ENCODE assay signal across 17 cellular contexts in genomic region chr16:21703589-21704174, GRCh38. TPM values are rescaled to one million over a fixed set of nuclear protein-coding genes. Genes with fewer than 3 reads are reported as not detected.
A peak's percentile ranks its signal among the peaks of the same experiment; 100 is the strongest.
DNase-seq lines count a peak whose midpoint lies in the region; ATAC-seq and TF ChIP-seq lines count a peak whose summit lies in the region.
"Had no signal": no experiment of that assay in that cellular context is flagged by ENCODE, and none has a peak within 500 bp of the region (broad histone marks: within the 10 kb centered on the region; RNA-seq: fewer than 3 reads in every experiment).

No MANE protein-coding gene starts in this region.

- no peaks in the 10 kb centered on the region for H4K20me1 ChIP-seq in SK-N-SH (ENCODE audit: insufficient read depth)

- H2AFZ ChIP-seq in SK-N-SH (ENCODE audit: low read depth), result no peak overlapping the region

- TF ChIP-seq RAD21 in SK-N-SH (IDR thresholded peaks at IDR 0.05; ENCODE audit: low read length), result no peak

- H3K27me3 ChIP-seq in gastrocnemius medialis (no peaks in the 10 kb centered on the region), SK-N-SH (ENCODE audit: insufficient read depth) (no peaks in the 10 kb centered on the region)
- H3K27me3 ChIP-seq: vagina had no signal

- DNase-seq in GM13976 (ENCODE audit: low spot score), result peak; percentile 43
- peak; percentile 79 for DNase-seq in epithelial cell of esophagus (ENCODE audit: low read depth)
- DNase-seq in gastrocnemius medialis, result no peak
- no peak for DNase-seq in H4 (ENCODE audit: low spot score)
- no peak for DNase-seq in SK-N-SH
- DNase-seq in NCI-H1417 treated with DMSO at 0.1 percent for 48 hours (lab: John Stamatoyannopoulos, UW), result no peak
- DNase-seq: activated CD8-positive, alpha-beta memory T cell treated with anti-CD3 and anti-CD28 coated beads for 24 hours; activated gamma-delta T cell; DMS79; mesendoderm had no signal

- POLR2A ChIA-PET in SK-N-SH (lab: Yijun Ruan, JAX), result no interaction called here

- H3K27ac ChIP-seq in gastrocnemius medialis, result no peak overlapping the region
- no peak overlapping the region for H3K27ac ChIP-seq in SK-N-SH (ENCODE audit: low read depth in 2 of 2, low read length in 1 of 2)
- H3K27ac ChIP-seq: neutrophil, vagina had no signal

- 66% methylated on average over 5 of the region's 5 CpGs for WGBS in SK-N-SH (ENCODE audit: low lambda C conversion rate)

- H3K4me3 ChIP-seq in epithelial cell of esophagus (ENCODE audit: low read length) (no peak overlapping the region), gastrocnemius medialis (no peak overlapping the region), SK-N-SH (ENCODE audit: low read depth in 2 of 2, low read length in 1 of 2) (no peak overlapping the region)
- H3K4me3 ChIP-seq: vagina had no signal

- TF ChIP-seq CTCF in GM13976 (IDR thresholded peaks at IDR 0.05; ENCODE audit: borderline replicate concordance, control extremely low read depth, extremely low read depth, insufficient read depth, missing control alignments) (no peak), epithelial cell of esophagus (IDR thresholded peaks at IDR 0.05; ENCODE audit: insufficient read depth, low read depth, low read length, missing control alignments) (no peak), gastrocnemius medialis (IDR thresholded peaks at IDR 0.05 in 4 of 5, conservative IDR thresholded peaks at IDR 0.05 in 1 of 5) (no peak), SK-N-SH (IDR thresholded peaks at IDR 0.05) (no peak)

- H3K4me2 ChIP-seq in SK-N-SH, result no peak overlapping the region

- peak; percentile 84 for ATAC-seq in GM19467 (IDR thresholded peaks at IDR 0.05; ENCODE audit: unreplicated experiment)
- ATAC-seq in HG03432 (IDR thresholded peaks at IDR 0.05; ENCODE audit: unreplicated experiment), result peak; percentile 69
- no peak for ATAC-seq in gastrocnemius medialis

- no peak overlapping the region for H3K9ac ChIP-seq in SK-N-SH

- H3K4me1 ChIP-seq in gastrocnemius medialis, result peaks cover 0 to 4% of the 10 kb centered on the region in 2 donors
- H3K4me1 ChIP-seq in SK-N-SH (ENCODE audit: control insufficient read depth in 1 of 2, insufficient read depth in 2 of 2, low read depth in 1 of 2, low read length in 1 of 2), result no peaks in the 10 kb centered on the region; a peak in 1 of 4 replicates
- H3K4me1 ChIP-seq: vagina had no signal

- H3F3A ChIP-seq in SK-N-SH (replicated peaks; ENCODE audit: insufficient read depth), result no peaks in the 10 kb centered on the region

- H3K9me2 ChIP-seq in SK-N-SH, result no peaks in the 10 kb centered on the region

- H3K79me2 ChIP-seq in SK-N-SH (ENCODE audit: insufficient read depth), result no peaks in the 10 kb centered on the region

- no peaks in the 10 kb centered on the region for H3K36me3 ChIP-seq in gastrocnemius medialis
- no peaks in the 10 kb centered on the region for H3K36me3 ChIP-seq in SK-N-SH (replicated peaks in 1 of 2; ENCODE audit: control insufficient read depth in 1 of 2, insufficient read depth in 2 of 2, low read length in 1 of 2)
- H3K36me3 ChIP-seq: neutrophil, vagina had no signal

- intact Hi-C loops in gastrocnemius medialis (cut with DNase I; ENCODE audit: low total_unique reads), result no loop called here

- no peak for TF ChIP-seq EP300 in SK-N-SH (IDR thresholded peaks at IDR 0.05; ENCODE audit: borderline replicate concordance in 1 of 2, low read depth in 1 of 2, low read length in 1 of 2)

- no peak for TF ChIP-seq POLR2A in gastrocnemius medialis (IDR thresholded peaks at IDR 0.05)

- CTCF ChIA-PET in SK-N-SH (lab: Yijun Ruan, JAX), result interaction anchor here (0.8 to 2.5 kb wide), 4 partner anchors 11 to 63 kb away, joined by 3 to 8 read pairs (median 5); no protein-coding TSS in a partner anchor

- in situ Hi-C loops in GM13976 (cut with MboI; ENCODE audit: low sequenced_read_pairs, unreplicated experiment) (loop anchor here (25.0 kb wide), 1 partner anchor 116 kb away; the partner anchor contains the start of gene METTL9), gastrocnemius medialis (cut with MboI; ENCODE audit: low sequenced_read_pairs in 4 of 4) (loop anchor here in 2 of 4 donors (10.0 to 25.0 kb wide), 2 partner anchors 116 to 119 kb away; partner anchors contain the start of gene METTL9 (in 1 of the 2))

- H3K9me3 ChIP-seq in gastrocnemius medialis (no peaks in the 10 kb centered on the region), SK-N-SH (no peaks in the 10 kb centered on the region)
- H3K9me3 ChIP-seq: neutrophil, vagina had no signal

TF ChIP-seq in SK-N-SH, 30 proteins besides CTCF, POLR2A, EP300 and RAD21 (continues in another document):
- TF ChIP-seq EZH2phosphoT487 (IDR thresholded peaks at IDR 0.05; ENCODE audit: borderline replicate concordance, low read depth) (no peak), NRF1 (IDR thresholded peaks at IDR 0.05; ENCODE audit: low read depth, low read length) (no peak), GABPA (IDR thresholded peaks at IDR 0.05; ENCODE audit: low read depth) (no peak), RXRA (IDR thresholded peaks at IDR 0.05; ENCODE audit: borderline replicate concordance, low read depth) (no peak), CHD2 (IDR thresholded peaks at IDR 0.05; ENCODE audit: low read length, partially characterized antibody) (no peak), USF1 (IDR thresholded peaks at IDR 0.05; ENCODE audit: borderline replicate concordance, low read depth) (no peak), MXI1 (IDR thresholded peaks at IDR 0.05; ENCODE audit: low read depth, low read length) (no peak), YY1 (IDR thresholded peaks at IDR 0.05; ENCODE audit: low read depth) (no peak), MEF2A (IDR thresholded peaks at IDR 0.05; ENCODE audit: borderline replicate concordance, low read depth) (no peak), TAF1 (IDR thresholded peaks at IDR 0.05; ENCODE audit: borderline replicate concordance, low read depth, low read length) (no peak), NFIC (IDR thresholded peaks at IDR 0.05; ENCODE audit: borderline replicate concordance) (no peak), SIN3A (IDR thresholded peaks at IDR 0.05; ENCODE audit: borderline replicate concordance, low read depth, low read length) (no peak), IRF3 (IDR thresholded peaks at IDR 0.05; ENCODE audit: low read depth, low read length) (no peak), POLR2AphosphoS5 (IDR thresholded peaks at IDR 0.05; ENCODE audit: low read depth, low read length) (no peak), REST (IDR thresholded peaks at IDR 0.05; ENCODE audit: low read depth, low read length) (no peak), FOSL2 (IDR thresholded peaks at IDR 0.05; ENCODE audit: borderline replicate concordance, low read depth) (no peak)

RNA-seq across cellular contexts. Expression of gene OTOA, which starts 39.9 kb away (rescaled TPM):
- total RNA-seq in gastrocnemius medialis, result 1 to 10 TPM in 1 of 4 donors, not detected in 3; 1.6 TPM
- 0.04 TPM in 1 of 2 replicates, not detected in the other for total RNA-seq in H4 (2014; rRNA removed; shearing (Covaris generic))
- 0.02 TPM in 2 replicates for polyA plus RNA-seq in SK-N-SH (2012; rRNA removed)
- 0.01 and 0.04 TPM in 2 replicates for polyA plus RNA-seq in SK-N-SH (2012; cell fraction: cytosol; rRNA removed)
- 0.10 and 0.29 TPM in 2 replicates for polyA plus RNA-seq in SK-N-SH (2012; cell fraction: nucleus; rRNA removed)
- total RNA-seq: M059J, vagina had no signal

RNA-seq across cellular contexts. Expression of gene IGSF6, which starts 51.3 kb away (rescaled TPM):
- total RNA-seq in gastrocnemius medialis, result under 1 TPM; 0.10 to 0.60 (median 0.39) TPM
- total RNA-seq in H4 (2014; rRNA removed; shearing (Covaris generic)), result not detected in 2 replicates
- polyA plus RNA-seq in SK-N-SH (2012; rRNA removed), result not detected in 2 replicates
- polyA plus RNA-seq in SK-N-SH (2012; cell fraction: cytosol; rRNA removed), result not detected in 2 replicates
- polyA plus RNA-seq in SK-N-SH (2012; cell fraction: nucleus; rRNA removed), result not detected in 2 replicates
- total RNA-seq: astrocyte, M059J had no signal
- polyA plus RNA-seq: BJ had no signal

Comparison
In these comparisons a context has a peak if more than half of its experiments do, and no peak if none do; other contexts are left out.
1. DNase-seq: peak in GM13976 (single experiment) and epithelial cell of esophagus (single experiment); none in gastrocnemius medialis (0 of 2), H4 (single experiment), SK-N-SH (single experiment) and NCI-H1417 treated with DMSO at 0.1 percent for 48 hours (single experiment).
2. ATAC-seq: peak in GM19467 (single experiment) and HG03432 (single experiment); none in gastrocnemius medialis (0 of 2).